Comparison of ENCODE assay signal across 9 cellular contexts in the genomic region with DNA sequence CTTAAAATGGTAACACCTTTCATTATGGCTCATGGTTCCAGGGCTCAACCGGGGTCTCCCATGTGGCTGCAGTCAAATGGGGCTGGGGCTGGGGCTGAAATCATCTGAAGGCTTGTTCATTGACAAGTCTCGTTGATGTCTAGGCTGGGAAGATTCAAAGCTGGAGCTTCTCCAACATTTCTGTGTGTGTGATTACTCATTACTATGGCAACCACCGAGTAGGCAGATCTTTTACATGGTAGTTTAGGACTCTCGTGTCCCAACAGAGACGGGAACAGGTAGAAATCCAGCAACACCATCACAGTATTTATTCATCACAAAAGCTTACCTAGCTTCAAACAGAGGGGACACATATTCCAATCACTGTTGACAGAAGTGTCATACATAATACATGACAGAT. TPM values are rescaled to one million over a fixed set of nuclear protein-coding genes. Genes with fewer than 3 reads are reported as not detected.
DNase-seq lines count a peak whose midpoint lies in the region; ATAC-seq and TF ChIP-seq lines count a peak whose summit lies in the region.
"Had no signal": no experiment of that assay in that cellular context is flagged by ENCODE, and none has a peak within 500 bp of the region (broad histone marks: within the 10 kb centered on the region; RNA-seq: fewer than 3 reads in every experiment).

No MANE protein-coding gene starts in this region.

- peaks cover 3% of the 10 kb centered on the region for H3F3A ChIP-seq in neural cell (ENCODE audit: insufficient read depth, low read length, poor library complexity, severe bottlenecking)

- TF ChIP-seq POLR2A in erythroblast (IDR thresholded peaks at IDR 0.05; ENCODE audit: low read length) = no peak

- H3K27me3 ChIP-seq in neural cell (ENCODE audit: insufficient read depth, low read depth, low read length) = no peaks in the 10 kb centered on the region

- no peaks in the 10 kb centered on the region for H3K36me3 ChIP-seq in neural cell (ENCODE audit: insufficient read depth, low read length)

- H3K9me2 ChIP-seq in neural cell (ENCODE audit: insufficient read depth, low read length) = no peaks in the 10 kb centered on the region

- no peak for TF ChIP-seq CTCF in neural cell (IDR thresholded peaks at IDR 0.05; ENCODE audit: poor library complexity, severe bottlenecking)

- TF ChIP-seq RAD21 in neural cell (conservative IDR thresholded peaks at IDR 0.05) = no peak

- H2AFZ ChIP-seq in neural cell (ENCODE audit: low read depth, low read length) = no peak overlapping the region

- H3K9ac ChIP-seq in neural cell (ENCODE audit: low read length) = no peak overlapping the region

- ATAC-seq in HG03039 (IDR thresholded peaks at IDR 0.05; ENCODE audit: unreplicated experiment) (no peak), HG03097 (IDR thresholded peaks at IDR 0.05; ENCODE audit: low FRiP score, unreplicated experiment) (no peak)

- no peak overlapping the region for H3K27ac ChIP-seq in neural cell (ENCODE audit: low read length)

- peak overlapping the region; percentile 24 for H3K4me3 ChIP-seq in neural cell (ENCODE audit: low read length)

- H3K4me2 ChIP-seq in neural cell (ENCODE audit: low read length) = no peak overlapping the region

- no peak for TF ChIP-seq EP300 in neural cell (conservative IDR thresholded peaks at IDR 0.05; ENCODE audit: poor library complexity, severe bottlenecking)

- H3K79me2 ChIP-seq in neural cell (replicated peaks; ENCODE audit: insufficient read depth, low read length) = peaks cover 90% of the 10 kb centered on the region

- DNase-seq in EH (ENCODE audit: low read depth) (peak; percentile 68), NCI-H69 (lab: John Stamatoyannopoulos, UW) (peak; percentile 7), erythroblast (lab: John Stamatoyannopoulos, UW) (peak; percentile 34 to 43), KG1 (lab: John Stamatoyannopoulos, UW) (no peak), SKM-1 (lab: John Stamatoyannopoulos, UW; ENCODE audit: unreplicated experiment) (no peak)
- DNase-seq: aorta had no signal

- no peaks in the 10 kb centered on the region for H3K9me3 ChIP-seq in neural cell (ENCODE audit: low read length)

- H4K20me1 ChIP-seq in neural cell (ENCODE audit: insufficient read depth) = peaks cover 25% of the 10 kb centered on the region

TF ChIP-seq in neural cell, 6 proteins besides CTCF, POLR2A, EP300 and RAD21:
- no peak for TF ChIP-seq POLR2AphosphoS5 (IDR thresholded peaks at IDR 0.05)
- TF ChIP-seq, protein P1, sequence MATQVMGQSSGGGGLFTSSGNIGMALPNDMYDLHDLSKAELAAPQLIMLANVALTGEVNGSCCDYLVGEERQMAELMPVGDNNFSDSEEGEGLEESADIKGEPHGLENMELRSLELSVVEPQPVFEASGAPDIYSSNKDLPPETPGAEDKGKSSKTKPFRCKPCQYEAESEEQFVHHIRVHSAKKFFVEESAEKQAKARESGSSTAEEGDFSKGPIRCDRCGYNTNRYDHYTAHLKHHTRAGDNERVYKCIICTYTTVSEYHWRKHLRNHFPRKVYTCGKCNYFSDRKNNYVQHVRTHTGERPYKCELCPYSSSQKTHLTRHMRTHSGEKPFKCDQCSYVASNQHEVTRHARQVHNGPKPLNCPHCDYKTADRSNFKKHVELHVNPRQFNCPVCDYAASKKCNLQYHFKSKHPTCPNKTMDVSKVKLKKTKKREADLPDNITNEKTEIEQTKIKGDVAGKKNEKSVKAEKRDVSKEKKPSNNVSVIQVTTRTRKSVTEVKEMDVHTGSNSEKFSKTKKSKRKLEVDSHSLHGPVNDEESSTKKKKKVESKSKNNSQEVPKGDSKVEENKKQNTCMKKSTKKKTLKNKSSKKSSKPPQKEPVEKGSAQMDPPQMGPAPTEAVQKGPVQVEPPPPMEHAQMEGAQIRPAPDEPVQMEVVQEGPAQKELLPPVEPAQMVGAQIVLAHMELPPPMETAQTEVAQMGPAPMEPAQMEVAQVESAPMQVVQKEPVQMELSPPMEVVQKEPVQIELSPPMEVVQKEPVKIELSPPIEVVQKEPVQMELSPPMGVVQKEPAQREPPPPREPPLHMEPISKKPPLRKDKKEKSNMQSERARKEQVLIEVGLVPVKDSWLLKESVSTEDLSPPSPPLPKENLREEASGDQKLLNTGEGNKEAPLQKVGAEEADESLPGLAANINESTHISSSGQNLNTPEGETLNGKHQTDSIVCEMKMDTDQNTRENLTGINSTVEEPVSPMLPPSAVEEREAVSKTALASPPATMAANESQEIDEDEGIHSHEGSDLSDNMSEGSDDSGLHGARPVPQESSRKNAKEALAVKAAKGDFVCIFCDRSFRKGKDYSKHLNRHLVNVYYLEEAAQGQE (IDR thresholded peaks at IDR 0.05; ENCODE audit: borderline replicate concordance) = no peak
- TF ChIP-seq MXI1 (conservative IDR thresholded peaks at IDR 0.05; ENCODE audit: poor library complexity, severe bottlenecking) = no peak
- TF ChIP-seq TAF1 (IDR thresholded peaks at IDR 0.05; ENCODE audit: low read depth) = no peak
- TF ChIP-seq EZH2 (IDR thresholded peaks at IDR 0.05; ENCODE audit: borderline replicate concordance, insufficient read depth, low read length, poor library complexity, severe bottlenecking) = no peak
- TF ChIP-seq SMC3 (conservative IDR thresholded peaks at IDR 0.05; ENCODE audit: poor library complexity) = no peak

RNA-seq across cellular contexts. Expression of gene YTHDC1, which starts 7.8 kb away (rescaled TPM):
- 131 and 139 TPM in 2 replicates for polyA plus RNA-seq in neural cell
- 126 and 153 TPM in 2 replicates for polyA minus RNA-seq in neural cell

Comparison
In these comparisons a context has a peak if more than half of its experiments do, and no peak if none do; other contexts are left out.
1. DNase-seq: peak in EH (single experiment), NCI-H69 (single experiment) and erythroblast (2 of 2); none in KG1 (single experiment) and SKM-1 (single experiment).